In genomic region chr10:59623100-59623822, GRCh38 we compare ENCODE assay signal across 21 cellular contexts.
A peak's percentile ranks its signal among the peaks of the same experiment; 100 is the strongest.
DNase-seq lines count a peak whose midpoint lies in the region; ATAC-seq and TF ChIP-seq lines count a peak whose summit lies in the region.
"Had no signal": no experiment of that assay in that cellular context is flagged by ENCODE, and none has a peak within 500 bp of the region (broad histone marks: within the 10 kb centered on the region; RNA-seq: fewer than 3 reads in every experiment).

No MANE protein-coding gene starts in this region.

- H3K79me1 ChIP-seq in mesenchymal stem cell (replicated peaks; ENCODE audit: low read length, poor library complexity, severe bottlenecking) = no peaks in the 10 kb centered on the region

- H3K27ac Mint-ChIP-seq in activated naive CD4-positive, alpha-beta T cell treated with anti-CD3 and anti-CD28 coated beads, Interleukin-2, amount 50 U/mL, for 72 hours = no peak overlapping the region
- H3K27ac Mint-ChIP-seq: activated CD8-positive, alpha-beta T cell treated with anti-CD3 and anti-CD28 coated beads for 36 hours; activated naive CD4-positive, alpha-beta T cell treated with anti-CD3 and anti-CD28 coated beads for 36 hours; B cell; CD8-positive, alpha-beta T cell; stimulated activated naive CD8-positive, alpha-beta T cell treated with anti-CD3 and anti-CD28 coated beads, Interleukin-15, Interleukin-2, amounts not matched to agents 100 ng/mL and 50 ng/mL, for 24 hours had no signal

- DNase-seq in adipocyte (ENCODE audit: low read depth) = no peak
- DNase-seq in mesenchymal stem cell = no peak
- DNase-seq in left colon = no peak
- no peak for DNase-seq in NCI-H748 (lab: John Stamatoyannopoulos, UW; ENCODE audit: unreplicated experiment)
- DNase-seq in transverse colon = no peak
- no peak for DNase-seq in activated naive CD4-positive, alpha-beta T cell treated with anti-CD3 and anti-CD28 coated beads, Interleukin-2, amount 50 U/mL, for 72 hours (ENCODE audit: low spot score in 2 of 2)
- DNase-seq: effector CD8-positive, alpha-beta T cell; NCI-H1417 treated with DMSO at 0.1 percent for 48 hours had no signal

- TF ChIP-seq EP300 in transverse colon (IDR thresholded peaks at IDR 0.05; ENCODE audit: low read depth) = no peak

- H3K9me3 ChIP-seq in adipocyte (ENCODE audit: control insufficient read depth, low read length) = no peaks in the 10 kb centered on the region
- H3K9me3 ChIP-seq in mesenchymal stem cell (ENCODE audit: control insufficient read depth, low read length) = no peaks in the 10 kb centered on the region
- no peaks in the 10 kb centered on the region for H3K9me3 ChIP-seq in transverse colon
- H3K9me3 ChIP-seq: pancreas, SJCRH30, testis, vagina had no signal

- intact Hi-C loops in left colon (cut with DNase I, micrococcal nuclease) (loop anchor here in 1 of 2 donors (5.0 to 10.0 kb wide), 3 partner anchors 381 to 671 kb away; no protein-coding TSS in a partner anchor), transverse colon (cut with DNase I; ENCODE audit: low total_unique reads) (loop anchor here (10.0 kb wide), 3 partner anchors 212 to 668 kb away; no protein-coding TSS in a partner anchor)

- no peaks in the 10 kb centered on the region for H3K79me2 ChIP-seq in ACC112 (ENCODE audit: control insufficient read depth, insufficient read depth, low read length, unreplicated experiment)

- H2AFZ ChIP-seq in ACC112 (ENCODE audit: low read length, unreplicated experiment) = peak overlapping the region; percentile 55
- H2AFZ ChIP-seq in mesenchymal stem cell (ENCODE audit: low read depth, low read length) = no peak overlapping the region

- no peak overlapping the region for H2BK5ac ChIP-seq in mesenchymal stem cell (ENCODE audit: low read depth, low read length, poor library complexity, severe bottlenecking)

- no peak for TF ChIP-seq POLR2A in transverse colon (IDR thresholded peaks at IDR 0.05)

- WGBS in mesenchymal stem cell = 93% methylated on average over 12 of the region's 12 CpGs
- 68 to 82% methylated on average over 9 to 12 of the region's 12 CpGs for WGBS in transverse colon (ENCODE audit: low coverage in 1 of 2), 2 donors

- H4K8ac ChIP-seq in mesenchymal stem cell (ENCODE audit: low read length) = no peak overlapping the region

- H3K36me3 ChIP-seq in ACC112 (ENCODE audit: insufficient read depth, low read length) (no peaks in the 10 kb centered on the region), adipocyte (ENCODE audit: control insufficient read depth, insufficient read depth, low read length, severe bottlenecking) (no peaks in the 10 kb centered on the region), mesenchymal stem cell (ENCODE audit: control insufficient read depth in 1 of 2, insufficient read depth in 2 of 2, low read depth in 1 of 2, low read length in 2 of 2) (no peaks in the 10 kb centered on the region), transverse colon (no peaks in the 10 kb centered on the region)
- H3K36me3 ChIP-seq: pancreas, SJCRH30, vagina had no signal

- in situ Hi-C loops in transverse colon (cut with MboI; ENCODE audit: low pct_ligation_motif_present in 1 of 4, low pct_unique_long_range_greater_than_20kb in 1 of 4, low sequenced_read_pairs in 3 of 4) = loop anchor here in 3 of 4 donors (10.0 to 25.0 kb wide), 6 partner anchors 182 to 836 kb away; no protein-coding TSS in a partner anchor

- H3K23ac ChIP-seq in mesenchymal stem cell (ENCODE audit: low read length in 2 of 2) = no peak overlapping the region

- ATAC-seq in GM18517 (IDR thresholded peaks at IDR 0.05; ENCODE audit: unreplicated experiment) (peak; percentile 47), left colon (no peak)
- ATAC-seq in activated naive CD4-positive, alpha-beta T cell treated with anti-CD3 and anti-CD28 coated beads, Interleukin-2, amount 50 U/mL, for 72 hours = no peak
- ATAC-seq: CD8-positive, alpha-beta T cell had no signal

- H2BK15ac ChIP-seq in mesenchymal stem cell (ENCODE audit: low read depth, poor library complexity, severe bottlenecking) = no peak overlapping the region

- no peak overlapping the region for H3K14ac ChIP-seq in mesenchymal stem cell (ENCODE audit: low read length in 2 of 2)

- no peaks in the 10 kb centered on the region for H3K9me3 Mint-ChIP-seq in activated naive CD4-positive, alpha-beta T cell treated with anti-CD3 and anti-CD28 coated beads, Interleukin-2, amount 50 U/mL, for 72 hours
- H3K9me3 Mint-ChIP-seq: activated CD8-positive, alpha-beta T cell treated with anti-CD3 and anti-CD28 coated beads for 36 hours; activated naive CD4-positive, alpha-beta T cell treated with anti-CD3 and anti-CD28 coated beads for 36 hours; CD8-positive, alpha-beta T cell; neural crest cell; stimulated activated naive CD8-positive, alpha-beta T cell treated with anti-CD3 and anti-CD28 coated beads, Interleukin-15, Interleukin-2, amounts not matched to agents 100 ng/mL and 50 ng/mL, for 24 hours had no signal

- TF ChIP-seq CTCF in transverse colon (IDR thresholded peaks at IDR 0.05) = no peak

- no peaks in the 10 kb centered on the region for H3K36me3 Mint-ChIP-seq in activated naive CD4-positive, alpha-beta T cell treated with anti-CD3 and anti-CD28 coated beads, Interleukin-2, amount 50 U/mL, for 72 hours
- H3K36me3 Mint-ChIP-seq: CD8-positive, alpha-beta T cell had no signal

- peaks cover 5% of the 10 kb centered on the region; the same call in 1 of the 2 replicates for H3K27me3 ChIP-seq in ACC112 (ENCODE audit: insufficient read depth, low read length)
- H3K27me3 ChIP-seq in adipocyte (replicated peaks; ENCODE audit: control insufficient read depth, insufficient read depth, low read length) = no peaks in the 10 kb centered on the region
- peaks cover 0 to under 1% of the 10 kb centered on the region in 2 experiments for H3K27me3 ChIP-seq in mesenchymal stem cell (ENCODE audit: control insufficient read depth in 1 of 2, insufficient read depth in 1 of 2, low read length in 2 of 2)
- no peaks in the 10 kb centered on the region for H3K27me3 ChIP-seq in transverse colon
- H3K27me3 ChIP-seq: pancreas, SJCRH30, testis, vagina had no signal

- no peak overlapping the region for H4K91ac ChIP-seq in mesenchymal stem cell (ENCODE audit: low read length)

- H3K4me3 ChIP-seq in ACC112 (ENCODE audit: low read depth, low read length) (no peak overlapping the region), adipocyte (ENCODE audit: low read length) (peak overlapping the region; percentile 46), mesenchymal stem cell (ENCODE audit: insufficient read depth in 1 of 2, low read depth in 1 of 2, low read length in 2 of 2) (peak overlapping the region in 1 of 2 experiments; percentile 49), transverse colon (no peak overlapping the region)
- H3K4me3 ChIP-seq: pancreas, SJCRH30, testis, vagina had no signal

- no peak overlapping the region for H2BK12ac ChIP-seq in mesenchymal stem cell (ENCODE audit: low read length in 2 of 2)

- no peak overlapping the region for H3K27ac ChIP-seq in ACC112 (ENCODE audit: low read depth, low read length)
- no peak overlapping the region for H3K27ac ChIP-seq in mesenchymal stem cell (ENCODE audit: low read length, poor library complexity, severe bottlenecking)
- H3K27ac ChIP-seq in transverse colon = no peak overlapping the region
- H3K27ac ChIP-seq: KMS-11, pancreas, SJCRH30 had no signal

- H3K18ac ChIP-seq in mesenchymal stem cell (ENCODE audit: low read depth in 1 of 2, low read length in 2 of 2) = no peak overlapping the region

- H3K9ac ChIP-seq in adipocyte (ENCODE audit: low read length) = no peak overlapping the region
- H3K9ac ChIP-seq in mesenchymal stem cell (ENCODE audit: low read length) = peak overlapping the region; percentile 43
- H3K9ac ChIP-seq: KMS-11 had no signal

- H2AK5ac ChIP-seq in mesenchymal stem cell (ENCODE audit: low read length, severe bottlenecking) = no peak overlapping the region

- no peak overlapping the region for H3K4ac ChIP-seq in mesenchymal stem cell (ENCODE audit: low read depth in 1 of 2, low read length in 2 of 2)

- H2BK120ac ChIP-seq in mesenchymal stem cell (ENCODE audit: low read depth, low read length) = no peak overlapping the region

- no peak overlapping the region for H3K4me2 ChIP-seq in mesenchymal stem cell (ENCODE audit: low read length, poor library complexity, severe bottlenecking)
- H3K4me2 ChIP-seq: KMS-11 had no signal

- H3K4me1 ChIP-seq in ACC112 (ENCODE audit: control insufficient read depth, insufficient read depth, low read length, unreplicated experiment) = no peaks in the 10 kb centered on the region
- H3K4me1 ChIP-seq in adipocyte (ENCODE audit: control insufficient read depth, insufficient read depth, low read length) = peaks cover 2% of the 10 kb centered on the region
- no peaks in the 10 kb centered on the region for H3K4me1 ChIP-seq in mesenchymal stem cell (ENCODE audit: control insufficient read depth, insufficient read depth, low read depth, low read length)
- peaks cover 0 to 7% (median 4%) of the 10 kb centered on the region in 4 donors for H3K4me1 ChIP-seq in transverse colon
- H3K4me1 ChIP-seq: SJCRH30, testis, vagina had no signal
